Comparison of ENCODE assay signal across 19 cellular contexts in the genomic region with DNA sequence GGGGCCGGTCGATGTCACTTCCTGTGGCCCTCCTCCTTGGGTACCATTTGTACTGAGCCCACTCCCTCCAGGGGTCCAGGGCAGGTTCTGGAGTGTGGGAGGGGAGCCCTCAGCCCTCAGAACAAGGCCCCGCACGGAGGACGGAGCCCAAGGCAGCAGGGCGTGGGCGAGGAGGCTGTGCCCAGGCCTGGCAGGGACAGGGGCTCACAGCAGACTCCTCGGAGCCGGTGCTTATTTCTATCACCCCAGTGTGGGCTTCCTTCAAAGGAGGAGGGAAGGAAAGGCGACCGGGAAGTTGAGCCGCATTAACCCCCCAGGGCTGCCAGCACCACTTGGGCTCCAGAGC. TPM values are rescaled to one million over a fixed set of nuclear protein-coding genes. Genes with fewer than 3 reads are reported as not detected.
DNase-seq lines count a peak whose midpoint lies in the region; ATAC-seq and TF ChIP-seq lines count a peak whose summit lies in the region.
"Had no signal": no experiment of that assay in that cellular context is flagged by ENCODE, and none has a peak within 500 bp of the region (broad histone marks: within the 10 kb centered on the region; RNA-seq: fewer than 3 reads in every experiment).

No MANE protein-coding gene starts in this region.

- H3K4me1 ChIP-seq in BLaER1, result peaks cover 46% of the 10 kb centered on the region
- H3K4me1 ChIP-seq in osteoblast (ENCODE audit: insufficient read depth, low read length), result no peaks in the 10 kb centered on the region

- H3K4me3 ChIP-seq in BLaER1, result no peak overlapping the region
- H3K4me3 ChIP-seq in MG63, result no peak overlapping the region
- H3K4me3 ChIP-seq in dorsolateral prefrontal cortex, result peak overlapping the region in 45 of 59 donors; percentile 1 to 63 (median 43)
- no peak overlapping the region for H3K4me3 ChIP-seq in osteoblast (ENCODE audit: insufficient read depth, low read length)
- H3K4me3 ChIP-seq: Peyer's patch had no signal

- no peaks in the 10 kb centered on the region for H3K79me2 ChIP-seq in osteoblast (ENCODE audit: insufficient read depth, low read length)

- no peak for ATAC-seq in stimulated activated naive CD8-positive, alpha-beta T cell treated with anti-CD3 and anti-CD28 coated beads, Interleukin-15, Interleukin-2, amounts not matched to agents 100 U/mL and 50 U/mL, for 24 hours
- no peak for ATAC-seq in HG03439 (IDR thresholded peaks at IDR 0.05; ENCODE audit: unreplicated experiment)
- no peak for ATAC-seq in GM19023 (IDR thresholded peaks at IDR 0.05; ENCODE audit: unreplicated experiment)
- ATAC-seq: Right ventricle myocardium inferior had no signal

- H3K9me3 ChIP-seq in BLaER1 (peaks cover 11% of the 10 kb centered on the region), MG63 (no peaks in the 10 kb centered on the region), osteoblast (ENCODE audit: low read depth, low read length) (no peaks in the 10 kb centered on the region)
- H3K9me3 ChIP-seq: BE2C, Peyer's patch had no signal

- DNase-seq in MG63, result peak; percentile 26
- DNase-seq in dorsolateral prefrontal cortex, result peak in 1 of 10 donors; percentile 56
- DNase-seq in osteoblast (ENCODE audit: insufficient read length, low spot score, missing footprints), result peak; percentile 88
- DNase-seq in stimulated activated naive CD8-positive, alpha-beta T cell treated with anti-CD3 and anti-CD28 coated beads, Interleukin-15, Interleukin-2, amounts not matched to agents 100 U/mL and 50 U/mL, for 24 hours, result no peak
- DNase-seq in NCI-H2227 (lab: John Stamatoyannopoulos, UW; ENCODE audit: unreplicated experiment), result no peak
- DNase-seq: BE2C; Calu3; CD4-positive, alpha-beta memory T cell; DMS79; H9; KG1; NCI-H1436 treated with DMSO at 0.1 percent for 48 hours; NCI-H2029 treated with DMSO at 0.1 percent for 48 hours; NCI-H2227 treated with DMSO at 0.1 percent for 48 hours; Peyer's patch had no signal

- TF ChIP-seq CTCF in dorsolateral prefrontal cortex (IDR thresholded peaks at IDR 0.05 in 54 of 56, conservative IDR thresholded peaks at IDR 0.05 in 2 of 56; ENCODE audit: low read depth in 1 of 56, partially characterized antibody in 56 of 56) (no peak), osteoblast (IDR thresholded peaks at IDR 0.05; ENCODE audit: extremely low read depth, low read depth, low read length) (no peak)

- H3K4me2 ChIP-seq in BLaER1, result 0 out of 2 replicates have a peak overlapping the region, but pooled peaks have one; percentile 14
- H3K4me2 ChIP-seq in osteoblast (ENCODE audit: insufficient read depth, low read length), result no peak overlapping the region

- no peak overlapping the region for H3K9ac ChIP-seq in BLaER1

- H4K20me1 ChIP-seq in BLaER1, result peaks cover 98% of the 10 kb centered on the region
- H4K20me1 ChIP-seq in osteoblast (ENCODE audit: insufficient read depth, low read length), result peaks cover 9% of the 10 kb centered on the region

- intact Hi-C loops in dorsolateral prefrontal cortex (cut with DNase I), result no loop called here

- H2AFZ ChIP-seq in osteoblast (ENCODE audit: low read length), result no peak overlapping the region

- H3K27ac ChIP-seq in BLaER1 (no peak overlapping the region), dorsolateral prefrontal cortex (peak overlapping the region in 57 of 59 donors; percentile 5 to 88 (median 76)), osteoblast (ENCODE audit: low read depth, low read length) (no peak overlapping the region)
- H3K27ac ChIP-seq: Peyer's patch had no signal

- H3K27me3 ChIP-seq in BLaER1, result peaks cover 12% of the 10 kb centered on the region; the same call in 1 of the 2 replicates
- no peaks in the 10 kb centered on the region for H3K27me3 ChIP-seq in MG63
- H3K27me3 ChIP-seq in dorsolateral prefrontal cortex, result peaks cover 0 to 22% (median 0%) of the 10 kb centered on the region in 45 donors
- H3K27me3 ChIP-seq in osteoblast (ENCODE audit: insufficient read depth, low read length), result no peaks in the 10 kb centered on the region
- H3K27me3 ChIP-seq: BE2C, Peyer's patch had no signal

- H3K36me3 ChIP-seq in BLaER1 (peaks cover 19% of the 10 kb centered on the region; the same call in 1 of the 2 replicates), MG63 (no peaks in the 10 kb centered on the region), osteoblast (ENCODE audit: insufficient read depth, low read length) (no peaks in the 10 kb centered on the region)
- H3K36me3 ChIP-seq: BE2C, Peyer's patch had no signal

RNA-seq across cellular contexts. Expression of gene ABR, which starts 54.0 kb away (rescaled TPM):
- 7.3 and 24.0 TPM in 2 replicates for total RNA-seq in MG63 (2014; rRNA removed; shearing (Covaris generic); ENCODE audit: low replicate concordance)
- total RNA-seq in dorsolateral prefrontal cortex (100 to 1,000 TPM; 259 to 675 (median 435) TPM), osteoblast (156 and 163 TPM in 2 replicates)

Comparison
In these comparisons a context has a peak if more than half of its experiments do, and no peak if none do; other contexts are left out.
1. H3K27ac ChIP-seq: peak in dorsolateral prefrontal cortex (57 of 59); none in BLaER1 (single experiment) and osteoblast (single experiment).
2. H3K4me3 ChIP-seq: peak in dorsolateral prefrontal cortex (45 of 59); none in BLaER1 (single experiment), MG63 (single experiment) and osteoblast (single experiment).
3. DNase-seq: peak in MG63 (single experiment) and osteoblast (single experiment); none in stimulated activated naive CD8-positive, alpha-beta T cell treated with anti-CD3 and anti-CD28 coated beads, Interleukin-15, Interleukin-2, amounts not matched to agents 100 U/mL and 50 U/mL, for 24 hours (single experiment) and NCI-H2227 (single experiment).